Comparison of ENCODE assay signal across 15 cellular contexts in genomic region chr15:57061696-57062095, GRCh38.
"Had no signal": no experiment of that assay in that cellular context is flagged by ENCODE, and none has a peak within 500 bp of the region (broad histone marks: within the 10 kb centered on the region; RNA-seq: fewer than 3 reads in every experiment).

No MANE protein-coding gene starts in this region.

- H3K27me3 Mint-ChIP-seq: central memory CD8-positive, alpha-beta T cell; naive thymus-derived CD4-positive, alpha-beta T cell; stimulated activated memory B cell treated with anti-CD40 and anti-IgM and Interleukin-4, amounts not matched to agents 10 μg/mL and 1 μg/mL and 100 μg/mL, for 72 hours; T-cell had no signal

- ATAC-seq: gastroesophageal sphincter; heart right ventricle; mucosa of descending colon; naive thymus-derived CD4-positive, alpha-beta T cell; stimulated activated memory B cell treated with anti-CD40 and anti-IgM and Interleukin-4, amounts not matched to agents 10 μg/mL and 1 μg/mL and 100 μg/mL, for 72 hours; T-cell had no signal

- H3K27ac Mint-ChIP-seq: stimulated activated memory B cell treated with anti-CD40 and anti-IgM and Interleukin-4, amounts not matched to agents 10 μg/mL and 1 μg/mL and 100 μg/mL, for 72 hours; T-cell had no signal

- DNase-seq: activated CD4-positive, alpha-beta T cell treated with anti-CD3 and anti-CD28 coated beads, Interleukin-2, amount 50 U/mL, for 48 hours; activated naive CD4-positive, alpha-beta T cell treated with anti-CD3 and anti-CD28 coated beads, Interleukin-2, amount 50 U/mL, for 16 hours; effector memory CD4-positive, alpha-beta T cell; heart right ventricle; mucosa of descending colon; naive thymus-derived CD4-positive, alpha-beta T cell; T-cell; T1000; tibial artery had no signal

- H3K4me3 Mint-ChIP-seq: central memory CD8-positive, alpha-beta T cell; naive thymus-derived CD4-positive, alpha-beta T cell; stimulated activated memory B cell treated with anti-CD40 and anti-IgM and Interleukin-4, amounts not matched to agents 10 μg/mL and 1 μg/mL and 100 μg/mL, for 72 hours; T-cell had no signal

- H3K27ac ChIP-seq: gastroesophageal sphincter, heart right ventricle, parathyroid adenoma, tibial artery, VCaP had no signal

- H3K9me3 Mint-ChIP-seq: central memory CD8-positive, alpha-beta T cell; naive thymus-derived CD4-positive, alpha-beta T cell; stimulated activated memory B cell treated with anti-CD40 and anti-IgM and Interleukin-4, amounts not matched to agents 10 μg/mL and 1 μg/mL and 100 μg/mL, for 72 hours; T-cell had no signal

- H3K4me3 ChIP-seq: gastroesophageal sphincter, heart right ventricle, lung, mucosa of descending colon, tibial artery had no signal
